ENCODE assay signal across 2 cellular contexts in the genomic region with DNA sequence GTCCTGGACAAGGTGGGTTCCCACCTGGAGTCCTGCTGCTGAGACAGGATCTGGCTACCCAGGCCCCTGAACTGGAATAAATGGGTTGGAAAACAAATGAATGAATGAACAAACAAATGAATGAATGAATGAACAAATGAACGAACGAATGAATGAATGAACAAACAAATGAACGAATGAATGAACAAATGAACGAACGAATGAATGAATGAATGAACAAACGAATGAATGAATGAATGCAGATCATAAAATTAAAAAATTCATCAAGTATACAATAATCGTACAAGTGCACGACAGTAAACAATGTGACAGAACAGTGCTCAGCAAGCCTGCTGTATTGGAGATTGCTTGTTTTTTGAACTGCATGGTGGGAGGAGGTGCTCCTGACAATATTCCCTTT.
TF ChIP-seq lines count a peak whose summit lies in the region.

No MANE protein-coding gene starts in this region.

TF ChIP-seq in IMR-90, 13 proteins besides CTCF, POLR2A, EP300 and RAD21 (continued from another document):
- TF ChIP-seq SMC3 (IDR thresholded peaks at IDR 0.05; ENCODE audit: low read depth, low read length) (no peak), CEBPB (IDR thresholded peaks at IDR 0.05; ENCODE audit: low read depth, low read length) (no peak)

TF ChIP-seq in K562, 482 proteins besides CTCF, POLR2A, EP300 and RAD21 (continued from another document):
- TF ChIP-seq, protein P1, sequence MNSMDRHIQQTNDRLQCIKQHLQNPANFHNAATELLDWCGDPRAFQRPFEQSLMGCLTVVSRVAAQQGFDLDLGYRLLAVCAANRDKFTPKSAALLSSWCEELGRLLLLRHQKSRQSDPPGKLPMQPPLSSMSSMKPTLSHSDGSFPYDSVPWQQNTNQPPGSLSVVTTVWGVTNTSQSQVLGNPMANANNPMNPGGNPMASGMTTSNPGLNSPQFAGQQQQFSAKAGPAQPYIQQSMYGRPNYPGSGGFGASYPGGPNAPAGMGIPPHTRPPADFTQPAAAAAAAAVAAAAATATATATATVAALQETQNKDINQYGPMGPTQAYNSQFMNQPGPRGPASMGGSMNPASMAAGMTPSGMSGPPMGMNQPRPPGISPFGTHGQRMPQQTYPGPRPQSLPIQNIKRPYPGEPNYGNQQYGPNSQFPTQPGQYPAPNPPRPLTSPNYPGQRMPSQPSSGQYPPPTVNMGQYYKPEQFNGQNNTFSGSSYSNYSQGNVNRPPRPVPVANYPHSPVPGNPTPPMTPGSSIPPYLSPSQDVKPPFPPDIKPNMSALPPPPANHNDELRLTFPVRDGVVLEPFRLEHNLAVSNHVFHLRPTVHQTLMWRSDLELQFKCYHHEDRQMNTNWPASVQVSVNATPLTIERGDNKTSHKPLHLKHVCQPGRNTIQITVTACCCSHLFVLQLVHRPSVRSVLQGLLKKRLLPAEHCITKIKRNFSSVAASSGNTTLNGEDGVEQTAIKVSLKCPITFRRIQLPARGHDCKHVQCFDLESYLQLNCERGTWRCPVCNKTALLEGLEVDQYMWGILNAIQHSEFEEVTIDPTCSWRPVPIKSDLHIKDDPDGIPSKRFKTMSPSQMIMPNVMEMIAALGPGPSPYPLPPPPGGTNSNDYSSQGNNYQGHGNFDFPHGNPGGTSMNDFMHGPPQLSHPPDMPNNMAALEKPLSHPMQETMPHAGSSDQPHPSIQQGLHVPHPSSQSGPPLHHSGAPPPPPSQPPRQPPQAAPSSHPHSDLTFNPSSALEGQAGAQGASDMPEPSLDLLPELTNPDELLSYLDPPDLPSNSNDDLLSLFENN (IDR thresholded peaks at IDR 0.05; ENCODE audit: low read depth in 2 of 2, low read length in 2 of 2) = no peak
